ENCODE assay signal across 8 cellular contexts in genomic region chr19:11197291-11198174, GRCh38. TPM values are rescaled to one million over a fixed set of nuclear protein-coding genes. Genes with fewer than 3 reads are reported as not detected.
DNase-seq lines count a peak whose midpoint lies in the region; ATAC-seq and TF ChIP-seq lines count a peak whose summit lies in the region.

Gene KANK2 (minus strand): TSS chr19:11197545. CDS start chr19:11194511, 3,034 bp downstream.

- 1% methylated on average over 40 of the region's 78 CpGs for WGBS in prostate gland

- CTCF ChIA-PET in HEK293T (lab: Yijun Ruan, JAX): interaction anchor here (0.9 kb wide), 1 partner anchor 15 kb away, joined by 3 read pairs; no protein-coding TSS in a partner anchor

- intact Hi-C loops in left ventricle myocardium inferior (cut with micrococcal nuclease): no loop called here
- intact Hi-C loops in prostate gland (cut with DNase I): no loop called here
- intact Hi-C loops in upper lobe of right lung (cut with DNase I): no loop called here

- H3K27ac ChIP-seq in angular gyrus (ENCODE audit: low read depth, low read length): peak within 1 kb of the TSS; percentile 85
- H3K27ac ChIP-seq in left ventricle myocardium inferior (replicated peaks): peak within 1 kb of the TSS; percentile 95
- peak within 1 kb of the TSS; percentile 89 to 90 for H3K27ac ChIP-seq in prostate gland
- H3K27ac ChIP-seq in upper lobe of right lung: peak within 1 kb of the TSS; percentile 66

- H3K4me3 ChIP-seq in left ventricle myocardium inferior: peak within 1 kb of the TSS; percentile 84
- H3K4me3 ChIP-seq in prostate gland: peak within 1 kb of the TSS; percentile 51 to 61
- H3K4me3 ChIP-seq in upper lobe of right lung: peak within 1 kb of the TSS; percentile 63

- H3K27me3 ChIP-seq in left ventricle myocardium inferior (ENCODE audit: low read depth): no peaks in the 10 kb centered on the region
- H3K27me3 ChIP-seq in prostate gland (replicated peaks; ENCODE audit: insufficient read depth): no peaks in the 10 kb centered on the region
- no peaks in the 10 kb centered on the region for H3K27me3 ChIP-seq in upper lobe of right lung

- DNase-seq in GM03348 (ENCODE audit: low spot score) (peak; percentile 99), HEK293T (ENCODE audit: extremely low spot score) (peak; percentile 97), NCI-H1092 (lab: John Stamatoyannopoulos, UW) (peak; percentile 61), T-helper 17 cell (peak; percentile 65 to 71 (median 67)), left ventricle myocardium inferior (peak; percentile 88), prostate gland (ENCODE audit: low spot score) (peak; percentile 85), upper lobe of right lung (peak; percentile 94)

- H3K9me3 ChIP-seq in T-helper 17 cell (ENCODE audit: control insufficient read depth, low read length, poor library complexity, severe bottlenecking): no peaks in the 10 kb centered on the region
- no peaks in the 10 kb centered on the region for H3K9me3 ChIP-seq in left ventricle myocardium inferior (replicated peaks)
- H3K9me3 ChIP-seq in prostate gland: no peaks in the 10 kb centered on the region
- no peaks in the 10 kb centered on the region for H3K9me3 ChIP-seq in upper lobe of right lung

- peaks cover 9% of the 10 kb centered on the region for H3K4me1 Mint-ChIP-seq in T-helper 17 cell

- POLR2A ChIA-PET in HEK293T (lab: Yijun Ruan, JAX): interaction anchor here (0.6 to 1.2 kb wide), 3 partner anchors 9 to 59 kb away, joined by 3 to 4 read pairs (median 3); no protein-coding TSS in a partner anchor

- H3K27ac Mint-ChIP-seq in T-helper 17 cell: no peak within 1 kb of the TSS

- H3K36me3 ChIP-seq in left ventricle myocardium inferior: peaks cover 52% of the 10 kb centered on the region
- peaks cover 0 to 11% of the 10 kb centered on the region in 2 donors for H3K36me3 ChIP-seq in prostate gland
- peaks cover 21% of the 10 kb centered on the region for H3K36me3 ChIP-seq in upper lobe of right lung

- ATAC-seq in T-helper 17 cell (peak; percentile 94), upper lobe of right lung (peak; percentile 94)

- TF ChIP-seq POLR2A in prostate gland (IDR thresholded peaks at IDR 0.05): peak; percentile 82

- no peaks in the 10 kb centered on the region for H3K36me3 Mint-ChIP-seq in T-helper 17 cell (ENCODE audit: low read depth)

- H3K27me3 Mint-ChIP-seq in T-helper 17 cell: peaks cover 16% of the 10 kb centered on the region

- peak; percentile 32 for TF ChIP-seq CTCF in left ventricle myocardium inferior (IDR thresholded peaks at IDR 0.05; ENCODE audit: borderline replicate concordance)
- no peak for TF ChIP-seq CTCF in prostate gland (IDR thresholded peaks at IDR 0.05)
- TF ChIP-seq CTCF in upper lobe of right lung (IDR thresholded peaks at IDR 0.05): no peak

- H3K4me1 ChIP-seq in left ventricle myocardium inferior (peaks cover 75% of the 10 kb centered on the region), prostate gland (replicated peaks) (no peaks in the 10 kb centered on the region), upper lobe of right lung (peaks cover 35% of the 10 kb centered on the region)

- peak within 1 kb of the TSS; percentile 81 for H3K4me3 Mint-ChIP-seq in T-helper 17 cell

TF ChIP-seq in HEK293T, 16 proteins besides CTCF, POLR2A, EP300 and RAD21:
- TF ChIP-seq FOXK2 (IDR thresholded peaks at IDR 0.05): no peak
- no peak for TF ChIP-seq ZNF384 (IDR thresholded peaks at IDR 0.05)
- no peak for TF ChIP-seq ELF4 (IDR thresholded peaks at IDR 0.05)
- TF ChIP-seq HDGF (IDR thresholded peaks at IDR 0.05; ENCODE audit: borderline replicate concordance): no peak
- TF ChIP-seq FOXM1 (IDR thresholded peaks at IDR 0.05; ENCODE audit: borderline replicate concordance): no peak
- TF ChIP-seq SP1 (IDR thresholded peaks at IDR 0.05): no peak
- no peak for TF ChIP-seq CTBP1 (IDR thresholded peaks at IDR 0.05; ENCODE audit: borderline replicate concordance)
- no peak for TF ChIP-seq LEF1 (IDR thresholded peaks at IDR 0.05; ENCODE audit: borderline replicate concordance)
- TF ChIP-seq PKNOX1 (IDR thresholded peaks at IDR 0.05): no peak
- TF ChIP-seq FOXA1 (IDR thresholded peaks at IDR 0.05): no peak
- no peak for TF ChIP-seq TARDBP (IDR thresholded peaks at IDR 0.05)
- no peak for TF ChIP-seq L3MBTL2 (conservative IDR thresholded peaks at IDR 0.05)
- TF ChIP-seq ARNT (IDR thresholded peaks at IDR 0.05): no peak
- TF ChIP-seq NFRKB (IDR thresholded peaks at IDR 0.05): no peak
- no peak for TF ChIP-seq SUZ12 (IDR thresholded peaks at IDR 0.05)
- TF ChIP-seq BHLHE40 (IDR thresholded peaks at IDR 0.05; ENCODE audit: borderline replicate concordance): no peak

RNA-seq across cellular contexts. Expression of gene KANK2, which starts in this region (rescaled TPM):
- total RNA-seq in T-helper 17 cell (under 1 TPM; 0.63 to 0.72 TPM), left ventricle myocardium inferior (326 TPM), prostate gland (100 to 1,000 TPM; 150 to 370 TPM), upper lobe of right lung (268 TPM)

Comparison
In these comparisons a context has a peak if more than half of its experiments do, and no peak if none do; other contexts are left out.
1. Peak in every context shown above with its lines: DNase-seq, ATAC-seq, H3K4me3 ChIP-seq and H3K27ac ChIP-seq.
2. RNA of gene KANK2 (total RNA-seq): 150 to 370 TPM in prostate gland, 326 TPM in left ventricle myocardium inferior (single experiment) and 268 TPM in upper lobe of right lung (single experiment); 0.63 to 0.72 TPM in T-helper 17 cell; every median in the first group is over 10 times any median in the second.
3. Peak in DNase-seq and ATAC-seq in T-helper 17 cell; RNA of the gene not detected or under 1 TPM.